ENCODE assay signal across 9 cellular contexts in genomic region chr3:160981217-160981938, GRCh38.
DNase-seq lines count a peak whose midpoint lies in the region; ATAC-seq lines count a peak whose summit lies in the region.
"Had no signal": no experiment of that assay in that cellular context is flagged by ENCODE, and none has a peak within 500 bp of the region (broad histone marks: within the 10 kb centered on the region; RNA-seq: fewer than 3 reads in every experiment).

No MANE protein-coding gene starts in this region.

- H3K4me1 ChIP-seq in skeletal muscle tissue (ENCODE audit: control insufficient read depth in 3 of 3, insufficient read depth in 3 of 3, low read length in 3 of 3) = no peaks in the 10 kb centered on the region

- no peak overlapping the region for H3K27ac Mint-ChIP-seq in activated naive CD4-positive, alpha-beta T cell treated with anti-CD3 and anti-CD28 coated beads, Interleukin-2, amount 10 ng/mL, durations not matched to agents 7 days and 5 days
- peak overlapping the region; percentile 75 for H3K27ac Mint-ChIP-seq in activated naive CD8-positive, alpha-beta T cell
- H3K27ac Mint-ChIP-seq: CD4-positive, CD25-positive, alpha-beta regulatory T cell had no signal

- no peaks in the 10 kb centered on the region for H3K9me3 ChIP-seq in skeletal muscle tissue (ENCODE audit: control insufficient read depth in 3 of 3, low read length in 3 of 3)

- H3K27me3 Mint-ChIP-seq in activated naive CD4-positive, alpha-beta T cell treated with anti-CD3 and anti-CD28 coated beads, Interleukin-2, amount 10 ng/mL, durations not matched to agents 7 days and 5 days = no peaks in the 10 kb centered on the region
- H3K27me3 Mint-ChIP-seq in activated naive CD8-positive, alpha-beta T cell = no peaks in the 10 kb centered on the region
- H3K27me3 Mint-ChIP-seq: CD4-positive, CD25-positive, alpha-beta regulatory T cell had no signal

- peaks cover 7% of the 10 kb centered on the region for H3K9me3 Mint-ChIP-seq in activated naive CD4-positive, alpha-beta T cell treated with anti-CD3 and anti-CD28 coated beads, Interleukin-2, amount 10 ng/mL, durations not matched to agents 7 days and 5 days
- peaks cover 4% of the 10 kb centered on the region for H3K9me3 Mint-ChIP-seq in activated naive CD8-positive, alpha-beta T cell (ENCODE audit: low read depth)

- CTCF ChIA-PET in activated naive CD4-positive, alpha-beta T cell treated with anti-CD3 and anti-CD28 coated beads, Interleukin-2, amount 10 ng/mL, durations not matched to agents 7 days and 5 days (lab: Charles Lee) = no interaction called here

- no peaks in the 10 kb centered on the region for H3K36me3 Mint-ChIP-seq in activated naive CD4-positive, alpha-beta T cell treated with anti-CD3 and anti-CD28 coated beads, Interleukin-2, amount 10 ng/mL, durations not matched to agents 7 days and 5 days
- peaks cover 2% of the 10 kb centered on the region for H3K36me3 Mint-ChIP-seq in activated naive CD8-positive, alpha-beta T cell
- H3K36me3 Mint-ChIP-seq: CD4-positive, CD25-positive, alpha-beta regulatory T cell had no signal

- H3K4me3 ChIP-seq in skeletal muscle tissue (ENCODE audit: low read length in 3 of 3) = no peak overlapping the region

- H3K4me1 Mint-ChIP-seq in activated naive CD4-positive, alpha-beta T cell treated with anti-CD3 and anti-CD28 coated beads, Interleukin-2, amount 10 ng/mL, durations not matched to agents 7 days and 5 days = peaks cover 17% of the 10 kb centered on the region
- H3K4me1 Mint-ChIP-seq in activated naive CD8-positive, alpha-beta T cell (ENCODE audit: low read depth) = peaks cover 18% of the 10 kb centered on the region
- H3K4me1 Mint-ChIP-seq: CD4-positive, CD25-positive, alpha-beta regulatory T cell had no signal

- peak; percentile 68 for ATAC-seq in HG03095 (IDR thresholded peaks at IDR 0.05; ENCODE audit: unreplicated experiment)

- peak; percentile 23 for DNase-seq in activated naive CD4-positive, alpha-beta T cell treated with anti-CD3 and anti-CD28 coated beads, Interleukin-2, amount 10 ng/mL, durations not matched to agents 7 days and 5 days
- no peak for DNase-seq in activated naive CD4-positive, alpha-beta T cell treated with Interleukin-2 at 50 U/mL for 16 hours
- DNase-seq in activated effector memory CD4-positive, alpha-beta T cell treated with anti-CD3 and anti-CD28 coated beads, Interleukin-2, amount 50 U/mL, for 16 hours = no peak
- DNase-seq in stimulated activated CD4-positive, alpha-beta T cell treated with anti-CD3 and anti-CD28 coated beads, Interleukin-12 subunit alpha, Interleukin-12 subunit beta, amount 100 ng/mL, for 4 hours = no peak
- no peak for DNase-seq in NCI-H510A treated with DMSO at 0.1 percent for 48 hours (lab: John Stamatoyannopoulos, UW)

- H3K36me3 ChIP-seq in skeletal muscle tissue (ENCODE audit: control insufficient read depth in 3 of 3, insufficient read depth in 3 of 3, low read length in 3 of 3) = no peaks in the 10 kb centered on the region

- no peak overlapping the region for H3K4me3 Mint-ChIP-seq in activated naive CD4-positive, alpha-beta T cell treated with anti-CD3 and anti-CD28 coated beads, Interleukin-2, amount 10 ng/mL, durations not matched to agents 7 days and 5 days
- H3K4me3 Mint-ChIP-seq in activated naive CD8-positive, alpha-beta T cell = no peak overlapping the region
- H3K4me3 Mint-ChIP-seq: CD4-positive, CD25-positive, alpha-beta regulatory T cell had no signal

- H3K9ac ChIP-seq in skeletal muscle tissue (ENCODE audit: low read depth in 1 of 3, low read length in 3 of 3) = no peak overlapping the region

- H3K27me3 ChIP-seq in skeletal muscle tissue (ENCODE audit: control insufficient read depth in 3 of 3, insufficient read depth in 3 of 3, low read length in 3 of 3) = no peaks in the 10 kb centered on the region

- peak overlapping the region; percentile 33 for H3K27ac ChIP-seq in skeletal muscle tissue (ENCODE audit: low read depth, low read length)
